ENCODE assay signal across 24 cellular contexts in genomic region chr20:61205769-61206168, GRCh38. TPM values are rescaled to one million over a fixed set of nuclear protein-coding genes. Genes with fewer than 3 reads are reported as not detected.
"Had no signal": no experiment of that assay in that cellular context is flagged by ENCODE, and none has a peak within 500 bp of the region (broad histone marks: within the 10 kb centered on the region; RNA-seq: fewer than 3 reads in every experiment).

No MANE protein-coding gene starts in this region.

- H3K4me3 Mint-ChIP-seq: naive thymus-derived CD8-positive, alpha-beta T cell; nephron progenitor cell; stimulated activated naive CD8-positive, alpha-beta T cell treated with anti-CD3 and anti-CD28 coated beads, Interleukin-15, amount 100 ng/mL, for 72 hours had no signal

- H3K9me3 ChIP-seq: esophagus squamous epithelium, prostate gland, right atrium auricular region, suprapubic skin, transverse colon, vagina had no signal

- ATAC-seq: left cardiac atrium; left lung; naive thymus-derived CD8-positive, alpha-beta T cell; sciatic nerve; stimulated activated naive CD8-positive, alpha-beta T cell treated with anti-CD3 and anti-CD28 coated beads, Interleukin-15, amount 100 ng/mL, for 72 hours had no signal

- H3K4me2 ChIP-seq: smooth muscle cell had no signal

- DNase-seq: dorsolateral prefrontal cortex; effector CD4-positive, alpha-beta T cell; erythroblast; esophagus squamous epithelium; kidney; left cardiac atrium; left lung; naive thymus-derived CD8-positive, alpha-beta T cell; nephron progenitor cell; nucleus accumbens; stimulated activated CD4-positive, alpha-beta T cell treated with anti-CD3 and anti-CD28 coated beads, Interleukin-12 subunit alpha, Interleukin-12 subunit beta, amount 100 ng/mL, for 4 hours; stimulated activated CD4-positive, alpha-beta T cell treated with anti-CD3 and anti-CD28 coated beads, Interleukin-1b, Interleukin-23, amount 100 ng/mL, for 48 hours; stimulated activated CD4-positive, alpha-beta T cell treated with anti-CD3 and anti-CD28 coated beads, Interleukin-4, amount 100 ng/mL, for 1 hour; stimulated activated CD8-positive, alpha-beta memory T cell treated with anti-CD3 and anti-CD28 coated beads, Interleukin-4, amount 100 ng/mL, for 48 hours; stimulated activated naive CD4-positive, alpha-beta T cell; stimulated activated naive CD8-positive, alpha-beta T cell treated with anti-CD3 and anti-CD28 coated beads, Interleukin-15, amount 100 ng/mL, for 72 hours; transverse colon had no signal

- H3K27me3 Mint-ChIP-seq: stimulated activated naive CD8-positive, alpha-beta T cell treated with anti-CD3 and anti-CD28 coated beads, Interleukin-15, amount 100 ng/mL, for 72 hours had no signal

- H3K27ac ChIP-seq: dorsolateral prefrontal cortex, esophagus squamous epithelium, left lung, prostate gland, right atrium auricular region, suprapubic skin, transverse colon, vagina had no signal

- H3K27ac Mint-ChIP-seq: naive thymus-derived CD8-positive, alpha-beta T cell; nephron progenitor cell; stimulated activated naive CD8-positive, alpha-beta T cell treated with anti-CD3 and anti-CD28 coated beads, Interleukin-15, amount 100 ng/mL, for 72 hours had no signal

- H3K4me1 Mint-ChIP-seq: naive thymus-derived CD8-positive, alpha-beta T cell; nephron progenitor cell; stimulated activated naive CD8-positive, alpha-beta T cell treated with anti-CD3 and anti-CD28 coated beads, Interleukin-15, amount 100 ng/mL, for 72 hours had no signal

- H3K36me3 ChIP-seq: esophagus squamous epithelium, left lung, prostate gland, right atrium auricular region, suprapubic skin, transverse colon, vagina had no signal

- H3K27me3 ChIP-seq: esophagus squamous epithelium, right atrium auricular region, transverse colon, vagina had no signal

- H3K4me3 ChIP-seq: dorsolateral prefrontal cortex, esophagus squamous epithelium, left lung, prostate gland, right atrium auricular region, smooth muscle cell, suprapubic skin, transverse colon, vagina had no signal

- H3K4me1 ChIP-seq: esophagus squamous epithelium, left lung, prostate gland, right atrium auricular region, suprapubic skin, transverse colon, vagina had no signal

RNA-seq across cellular contexts. Expression of gene CDH4, which starts 46.3 kb away (rescaled TPM):
- total RNA-seq: mesenteric fat pad, transverse colon had no signal
